In genomic region chr22:17171016-17171312, GRCh38 we compare ENCODE assay signal across 1 cellular context.
TF ChIP-seq lines count a peak whose summit lies in the region.

No MANE protein-coding gene starts in this region.

TF ChIP-seq in H1, 55 proteins besides CTCF, POLR2A, EP300 and RAD21:
- no peak for TF ChIP-seq HDAC6 (IDR thresholded peaks at IDR 0.05; ENCODE audit: low read depth, low read length)
- no peak for TF ChIP-seq FOSL1 (IDR thresholded peaks at IDR 0.05; ENCODE audit: insufficient read depth, low read depth, low read length)
- no peak for TF ChIP-seq GABPA (IDR thresholded peaks at IDR 0.05; ENCODE audit: borderline replicate concordance, insufficient read depth, low read length)
- TF ChIP-seq ATF2 (IDR thresholded peaks at IDR 0.05; ENCODE audit: low read length): 0 out of 2 replicates have a peak, but pooled peaks have one; percentile 54
- 0 out of 2 replicates have a peak, but pooled peaks have one; percentile 81 for TF ChIP-seq RXRA (IDR thresholded peaks at IDR 0.05; ENCODE audit: insufficient read depth, low read depth, low read length)
- TF ChIP-seq BRCA1 (IDR thresholded peaks at IDR 0.05; ENCODE audit: low read depth, low read length): no peak
